Comparison of ENCODE assay signal across 13 cellular contexts in genomic region chr2:9165625-9166024, GRCh38. TPM values are rescaled to one million over a fixed set of nuclear protein-coding genes. Genes with fewer than 3 reads are reported as not detected.
DNase-seq lines count a peak whose midpoint lies in the region; TF ChIP-seq lines count a peak whose summit lies in the region.
"Had no signal": no experiment of that assay in that cellular context is flagged by ENCODE, and none has a peak within 500 bp of the region (broad histone marks: within the 10 kb centered on the region; RNA-seq: fewer than 3 reads in every experiment).

No MANE protein-coding gene starts in this region.

- no peak overlapping the region for H3K27ac Mint-ChIP-seq in mesothelial cell of epicardium
- H3K27ac Mint-ChIP-seq in activated T-helper 2 cell treated with anti-CD3 and anti-CD28 coated beads, Interferon-gamma antibody, Interleukin-2, Interleukin-4, amounts not matched to agents 10 μg/mL and 5 μg/mL and 100 μg/mL, durations not matched to agents 14 hours and 24 hours and 36 hours, result no peak overlapping the region
- H3K27ac Mint-ChIP-seq: activated CD8-positive, alpha-beta T cell treated with anti-CD3 and anti-CD28 coated beads for 36 hours; activated naive CD4-positive, alpha-beta T cell treated with anti-CD3 and anti-CD28 coated beads, Interleukin-2, amount 50 U/mL, for 24 hours; CD4-positive, alpha-beta T cell had no signal

- intact Hi-C loops in posterior cingulate gyrus (cut with DNase I), result no loop called here
- intact Hi-C loops in activated T-helper 2 cell treated with anti-CD3 and anti-CD28 coated beads, Interferon-gamma antibody, Interleukin-2, Interleukin-4, amounts not matched to agents 10 μg/mL and 5 μg/mL and 100 μg/mL, durations not matched to agents 14 hours and 24 hours and 36 hours (cut with micrococcal nuclease), result no loop called here

- no peaks in the 10 kb centered on the region for H3K36me3 Mint-ChIP-seq in mesothelial cell of epicardium
- no peaks in the 10 kb centered on the region for H3K36me3 Mint-ChIP-seq in activated T-helper 2 cell treated with anti-CD3 and anti-CD28 coated beads, Interferon-gamma antibody, Interleukin-2, Interleukin-4, amounts not matched to agents 10 μg/mL and 5 μg/mL and 100 μg/mL, durations not matched to agents 14 hours and 24 hours and 36 hours (ENCODE audit: low read depth)
- H3K36me3 Mint-ChIP-seq: activated naive CD4-positive, alpha-beta T cell treated with anti-CD3 and anti-CD28 coated beads, Interleukin-2, amount 50 U/mL, for 24 hours had no signal

- H3K27me3 Mint-ChIP-seq in mesothelial cell of epicardium (ENCODE audit: low read depth), result no peaks in the 10 kb centered on the region
- peaks cover 7% of the 10 kb centered on the region for H3K27me3 Mint-ChIP-seq in activated T-helper 2 cell treated with anti-CD3 and anti-CD28 coated beads, Interferon-gamma antibody, Interleukin-2, Interleukin-4, amounts not matched to agents 10 μg/mL and 5 μg/mL and 100 μg/mL, durations not matched to agents 14 hours and 24 hours and 36 hours (ENCODE audit: low read depth)
- H3K27me3 Mint-ChIP-seq: activated CD8-positive, alpha-beta T cell treated with anti-CD3 and anti-CD28 coated beads for 36 hours had no signal

- in situ Hi-C loops in KBM-7 (cut with MboI; ENCODE audit: low pct_unique_long_range_greater_than_20kb, low sequenced_read_pairs), result no loop called here

- peaks cover 24% of the 10 kb centered on the region for H3K4me1 Mint-ChIP-seq in mesothelial cell of epicardium
- no peaks in the 10 kb centered on the region for H3K4me1 Mint-ChIP-seq in activated T-helper 2 cell treated with anti-CD3 and anti-CD28 coated beads, Interferon-gamma antibody, Interleukin-2, Interleukin-4, amounts not matched to agents 10 μg/mL and 5 μg/mL and 100 μg/mL, durations not matched to agents 14 hours and 24 hours and 36 hours (ENCODE audit: low read depth)
- H3K4me1 Mint-ChIP-seq: activated naive CD4-positive, alpha-beta T cell treated with anti-CD3 and anti-CD28 coated beads, Interleukin-2, amount 50 U/mL, for 24 hours had no signal

- TF ChIP-seq CTCF in mesothelial cell of epicardium (IDR thresholded peaks at IDR 0.05; ENCODE audit: unreplicated experiment), result no peak

- no peaks in the 10 kb centered on the region for H3K9me3 Mint-ChIP-seq in mesothelial cell of epicardium
- H3K9me3 Mint-ChIP-seq in activated T-helper 2 cell treated with anti-CD3 and anti-CD28 coated beads, Interferon-gamma antibody, Interleukin-2, Interleukin-4, amounts not matched to agents 10 μg/mL and 5 μg/mL and 100 μg/mL, durations not matched to agents 14 hours and 24 hours and 36 hours, result no peaks in the 10 kb centered on the region
- H3K9me3 Mint-ChIP-seq: activated CD8-positive, alpha-beta T cell treated with anti-CD3 and anti-CD28 coated beads for 36 hours; activated naive CD4-positive, alpha-beta T cell treated with anti-CD3 and anti-CD28 coated beads, Interleukin-2, amount 50 U/mL, for 24 hours; CD4-positive, alpha-beta T cell had no signal

- H3K4me3 Mint-ChIP-seq in mesothelial cell of epicardium, result no peak overlapping the region
- H3K4me3 Mint-ChIP-seq in activated T-helper 2 cell treated with anti-CD3 and anti-CD28 coated beads, Interferon-gamma antibody, Interleukin-2, Interleukin-4, amounts not matched to agents 10 μg/mL and 5 μg/mL and 100 μg/mL, durations not matched to agents 14 hours and 24 hours and 36 hours (ENCODE audit: low read depth), result no peak overlapping the region
- H3K4me3 Mint-ChIP-seq: activated CD8-positive, alpha-beta T cell treated with anti-CD3 and anti-CD28 coated beads for 36 hours; activated naive CD4-positive, alpha-beta T cell treated with anti-CD3 and anti-CD28 coated beads, Interleukin-2, amount 50 U/mL, for 24 hours; CD4-positive, alpha-beta T cell had no signal

- peak; percentile 20 for DNase-seq in ELF-1 (ENCODE audit: low read depth, low spot score)
- DNase-seq in amygdala (lab: John Stamatoyannopoulos, UW), result peak in 30 of 56 donors; percentile 4 to 68 (median 32)
- DNase-seq in globus pallidus (ENCODE audit: low spot score), result peak; percentile 76
- DNase-seq in posterior cingulate gyrus, result peak in 9 of 10 donors; percentile 26 to 93 (median 42)
- no peak for DNase-seq in KBM-7
- no peak for DNase-seq in mesothelial cell of epicardium (ENCODE audit: low spot score in 2 of 2, unreplicated experiment in 2 of 2)
- DNase-seq in stimulated activated CD4-positive, alpha-beta T cell treated with anti-CD3 and anti-CD28 coated beads, Interleukin-2, amount 100 ng/mL, for 48 hours, result no peak
- no peak for DNase-seq in activated T-helper 2 cell treated with anti-CD3 and anti-CD28 coated beads, Interferon-gamma antibody, Interleukin-2, Interleukin-4, amounts not matched to agents 10 μg/mL and 5 μg/mL and 100 μg/mL, durations not matched to agents 14 hours and 24 hours and 36 hours (ENCODE audit: low spot score)
- DNase-seq: activated CD8-positive, alpha-beta T cell treated with anti-CD3 and anti-CD28 coated beads for 36 hours; CD4-positive, alpha-beta T cell; T-helper 1 cell; transverse colon had no signal

RNA-seq across cellular contexts. Expression of gene ASAP2, which starts 41.0 kb away (rescaled TPM):
- total RNA-seq in mesothelial cell of epicardium, result 25.8 to 29.7 TPM (median 26.2 TPM) in 3 replicates
- total RNA-seq in activated T-helper 2 cell treated with anti-CD3 and anti-CD28 coated beads, Interferon-gamma antibody, Interleukin-2, Interleukin-4, amounts not matched to agents 10 μg/mL and 5 μg/mL and 100 μg/mL, durations not matched to agents 14 hours and 24 hours and 36 hours, result 0.74 and 0.96 TPM in 2 replicates
- total RNA-seq: activated CD8-positive, alpha-beta T cell treated with anti-CD3 and anti-CD28 coated beads for 36 hours had no signal

Comparison
In these comparisons a context has a peak if more than half of its experiments do, and no peak if none do; other contexts are left out.
1. DNase-seq: peak in ELF-1 (single experiment), amygdala (30 of 56), globus pallidus (single experiment) and posterior cingulate gyrus (9 of 10); none in KBM-7 (single experiment), mesothelial cell of epicardium (0 of 2), stimulated activated CD4-positive, alpha-beta T cell treated with anti-CD3 and anti-CD28 coated beads, Interleukin-2, amount 100 ng/mL, for 48 hours (0 of 2) and activated T-helper 2 cell treated with anti-CD3 and anti-CD28 coated beads, Interferon-gamma antibody, Interleukin-2, Interleukin-4, amounts not matched to agents 10 μg/mL and 5 μg/mL and 100 μg/mL, durations not matched to agents 14 hours and 24 hours and 36 hours (single experiment).
2. RNA of gene ASAP2, which starts 41.0 kb away (total RNA-seq): 25.8 to 29.7 TPM in mesothelial cell of epicardium; 0.74 to 0.96 TPM in activated T-helper 2 cell treated with anti-CD3 and anti-CD28 coated beads, Interferon-gamma antibody, Interleukin-2, Interleukin-4, amounts not matched to agents 10 μg/mL and 5 μg/mL and 100 μg/mL, durations not matched to agents 14 hours and 24 hours and 36 hours; every median in the first group is over 10 times any median in the second.